In genomic region chr3:14256561-14257342, GRCh38 we compare ENCODE assay signal across 17 cellular contexts.
DNase-seq lines count a peak whose midpoint lies in the region; ATAC-seq, FAIRE-seq and TF ChIP-seq lines count a peak whose summit lies in the region.
"Had no signal": no experiment of that assay in that cellular context is flagged by ENCODE, and none has a peak within 500 bp of the region (broad histone marks: within the 10 kb centered on the region; RNA-seq: fewer than 3 reads in every experiment).

No MANE protein-coding gene starts in this region.

- H3K36me3 ChIP-seq in Loucy (ENCODE audit: insufficient read depth, low read length) = no peaks in the 10 kb centered on the region
- no peaks in the 10 kb centered on the region for H3K36me3 ChIP-seq in K562 (ENCODE audit: control insufficient read depth, insufficient read depth, low read length)
- H3K36me3 ChIP-seq in right lobe of liver = no peaks in the 10 kb centered on the region
- H3K36me3 ChIP-seq: WERI-Rb-1 had no signal

- H3K27me3 ChIP-seq in Loucy (ENCODE audit: insufficient read depth, low read length, poor library complexity, severe bottlenecking) = no peaks in the 10 kb centered on the region
- H3K27me3 ChIP-seq in K562 (ENCODE audit: control insufficient read depth in 2 of 2, insufficient read depth in 2 of 2, low read length in 2 of 2) = no peaks in the 10 kb centered on the region
- no peaks in the 10 kb centered on the region for H3K27me3 ChIP-seq in right lobe of liver

- no peaks in the 10 kb centered on the region for H3K36me3 Mint-ChIP-seq in progenitor cell of endocrine pancreas (ENCODE audit: insufficient read depth)
- H3K36me3 Mint-ChIP-seq: memory B cell had no signal

- H3K4me2 ChIP-seq in Loucy (ENCODE audit: low read depth, low read length, poor library complexity, severe bottlenecking) = no peak overlapping the region
- no peak overlapping the region for H3K4me2 ChIP-seq in K562 (ENCODE audit: insufficient read depth, low read length)

- H3K4me1 Mint-ChIP-seq in progenitor cell of endocrine pancreas (ENCODE audit: low read depth) = peaks cover 8% of the 10 kb centered on the region
- H3K4me1 Mint-ChIP-seq: memory B cell had no signal

- no peaks in the 10 kb centered on the region for H3K9me3 Mint-ChIP-seq in progenitor cell of endocrine pancreas (ENCODE audit: low read depth)
- H3K9me3 Mint-ChIP-seq: memory B cell had no signal

- TF ChIP-seq RAD21 in K562 (CRISPR knock-in tag; conservative IDR thresholded peaks at IDR 0.05 in 1 of 2, IDR thresholded peaks at IDR 0.05 in 1 of 2) = peak in 1 of 2 experiments; percentile 24; a peak in 1 of 4 replicates

- H3K9ac ChIP-seq in Loucy (ENCODE audit: low read depth, low read length, poor library complexity, severe bottlenecking) (no peak overlapping the region), K562 (ENCODE audit: insufficient read depth in 1 of 2, low read depth in 2 of 2, low read length in 2 of 2) (peak overlapping the region in 1 of 2 experiments; percentile 83; a peak in 2 of 4 replicates)
- H3K9ac ChIP-seq: parathyroid adenoma had no signal

- H3K9me2 ChIP-seq in Loucy (replicated peaks; ENCODE audit: low read depth, low read length) = no peaks in the 10 kb centered on the region

- H3K79me2 ChIP-seq in Loucy (ENCODE audit: insufficient read depth, low read length) = no peaks in the 10 kb centered on the region
- peaks cover 6% of the 10 kb centered on the region; the same call in 2 of the 3 replicates for H3K79me2 ChIP-seq in K562 (ENCODE audit: control insufficient read depth, insufficient read depth, low read length)
- H3K79me2 ChIP-seq: parathyroid adenoma had no signal

- FAIRE-seq in K562 (lab: Jason Lieb, UNC) = no peak

- no peaks in the 10 kb centered on the region for H3K4me1 ChIP-seq in Loucy (ENCODE audit: insufficient read depth, low read length, poor library complexity, severe bottlenecking)
- H3K4me1 ChIP-seq in K562 (replicated peaks in 1 of 2; ENCODE audit: control insufficient read depth in 2 of 2, insufficient read depth in 2 of 2, low read length in 2 of 2) = peaks cover 48 to 53% of the 10 kb centered on the region in 2 experiments
- H3K4me1 ChIP-seq in right lobe of liver = peaks cover 0 to 9% (median 4%) of the 10 kb centered on the region in 4 donors
- H3K4me1 ChIP-seq: parathyroid adenoma had no signal

- no peaks in the 10 kb centered on the region for H3F3A ChIP-seq in Loucy (ENCODE audit: low read depth)

- H3K4me3 ChIP-seq in Loucy (ENCODE audit: low read length, poor library complexity, severe bottlenecking) (no peak overlapping the region), K562 (no peak overlapping the region), right lobe of liver (no peak overlapping the region)

- DNase-seq in Caki2 (ENCODE audit: low read depth) (peak; percentile 47), K562 (ENCODE audit: extremely low read depth in 1 of 4, low spot score in 3 of 4) (peak in 2 of 4 experiments; percentile 54 to 62), right lobe of liver (peak in 2 of 3 donors; percentile 45 to 83), progenitor cell of endocrine pancreas (ENCODE audit: low spot score, unreplicated experiment) (no peak), AG08396 (ENCODE audit: low spot score) (no peak), hippocampal formation (lab: John Stamatoyannopoulos, UW) (no peak)
- DNase-seq: activated CD8-positive, alpha-beta memory T cell treated with anti-CD3 and anti-CD28 coated beads, Interleukin-2, amount 50 U/mL, for 4 hours; effector CD4-positive, alpha-beta T cell; glutamatergic neuron; KG1; stimulated activated CD4-positive, alpha-beta T cell treated with anti-CD3 and anti-CD28 coated beads, Interleukin-4, amount 100 ng/mL, for 1 hour; WERI-Rb-1 had no signal

- ATAC-seq in K562 = peak; percentile 55
- ATAC-seq in right lobe of liver = peak; percentile 31 to 80 (median 48)
- ATAC-seq in GM19397 (IDR thresholded peaks at IDR 0.05; ENCODE audit: unreplicated experiment) = no peak

- peaks cover 3% of the 10 kb centered on the region for H3K9me1 ChIP-seq in K562 (ENCODE audit: control insufficient read depth, insufficient read depth, low read length)

- CTCF ChIA-PET in K562 (lab: Yijun Ruan, JAX; ENCODE audit: low intra/inter-chr PET ratio) = no interaction called here

- H4K20me1 ChIP-seq in Loucy (ENCODE audit: insufficient read depth, low read length, poor library complexity, severe bottlenecking) (no peaks in the 10 kb centered on the region), K562 (replicated peaks; ENCODE audit: control insufficient read depth, insufficient read depth, low read length) (no peaks in the 10 kb centered on the region)

- H2AFZ ChIP-seq in Loucy (ENCODE audit: low read length) (no peak overlapping the region), K562 (ENCODE audit: low read depth, low read length) (peak overlapping the region; percentile 47)
- H2AFZ ChIP-seq: parathyroid adenoma had no signal

- H3K27ac ChIP-seq in K562 (ENCODE audit: extremely low read depth, low read depth, low read length) (no peak overlapping the region), right lobe of liver (no peak overlapping the region)
- H3K27ac ChIP-seq: C4-2B, parathyroid adenoma, WERI-Rb-1 had no signal

- H3K4me3 Mint-ChIP-seq in progenitor cell of endocrine pancreas (ENCODE audit: low read depth) = no peak overlapping the region
- H3K4me3 Mint-ChIP-seq: memory B cell had no signal

- BruUV-seq in K562 (replicated peaks; lab: Mats Ljungman, UMichigan) = no TSS peak

- WGBS in K562 (ENCODE audit: insufficient coverage, low coverage, missing lambda C conversion rate) = 41% methylated on average over 9 of the region's 9 CpGs
- WGBS in right lobe of liver (ENCODE audit: insufficient coverage, low coverage, low lambda C conversion rate, missing lambda C conversion rate) = 74% methylated on average over 4 of the region's 9 CpGs

- in situ Hi-C loops in Caki2 (cut with HindIII; ENCODE audit: low pct_unique_long_range_greater_than_20kb, low sequenced_read_pairs) = no loop called here
- in situ Hi-C loops in K562 (cut with MboI) = no loop called here

- peaks cover 6% of the 10 kb centered on the region for H3K27me3 Mint-ChIP-seq in progenitor cell of endocrine pancreas

- TF ChIP-seq CTCF in Loucy (conservative IDR thresholded peaks at IDR 0.05; ENCODE audit: low read length) (0 out of 2 replicates have a peak, but pooled peaks have one; percentile 12), K562 (IDR thresholded peaks at IDR 0.05 in 2 of 3, conservative IDR thresholded peaks at IDR 0.05 in 1 of 3; ENCODE audit: insufficient read depth in 2 of 3, low read depth in 1 of 3, low read length in 3 of 3) (0 out of 6 replicates have a peak, but pooled peaks of 1 of the 3 experiments have one; percentile 12), right lobe of liver (IDR thresholded peaks at IDR 0.05) (peak in 1 of 4 donors; percentile 9), progenitor cell of endocrine pancreas (IDR thresholded peaks at IDR 0.05; ENCODE audit: unreplicated experiment) (no peak)

- H3K27ac Mint-ChIP-seq in progenitor cell of endocrine pancreas = no peak overlapping the region
- H3K27ac Mint-ChIP-seq: memory B cell had no signal

- TF ChIP-seq POLR2A in K562 (conservative IDR thresholded peaks at IDR 0.05) (no peak), right lobe of liver (IDR thresholded peaks at IDR 0.05) (no peak)

- no peak for TF ChIP-seq EP300 in K562 (IDR thresholded peaks at IDR 0.05; ENCODE audit: low read length)

- POLR2A ChIA-PET in K562 (lab: Yijun Ruan, JAX) = interaction anchor here (0.6 to 1.2 kb wide), 9 partner anchors 9 to 338 kb away, joined by 3 read pairs; no protein-coding TSS in a partner anchor

- H3K9me3 ChIP-seq in Loucy (ENCODE audit: insufficient read depth, low read depth, low read length) (no peaks in the 10 kb centered on the region), K562 (replicated peaks; ENCODE audit: control insufficient read depth, insufficient read depth, low read depth, low read length) (no peaks in the 10 kb centered on the region), right lobe of liver (no peaks in the 10 kb centered on the region)

- intact Hi-C loops in K562 (cut with micrococcal nuclease) (loop anchor here (1.0 kb wide), 2 partner anchors 53 to 149 kb away; no protein-coding TSS in a partner anchor), right lobe of liver (cut with DNase I) (no loop called here)

TF ChIP-seq in K562, 482 proteins besides CTCF, POLR2A, EP300 and RAD21 (continues in another document):
- TF ChIP-seq TOE1 (IDR thresholded peaks at IDR 0.05; ENCODE audit: borderline replicate concordance) = peak; percentile 76; the same call in 1 of the 2 replicates
- TF ChIP-seq TOE1 (CRISPR knock-in tag; IDR thresholded peaks at IDR 0.05; ENCODE audit: borderline replicate concordance, low read depth) = no peak
- no peak for TF ChIP-seq TRIM25 (IDR thresholded peaks at IDR 0.05; ENCODE audit: borderline replicate concordance)
- TF ChIP-seq CC2D1A (IDR thresholded peaks at IDR 0.05) = no peak
- TF ChIP-seq, protein P1, sequence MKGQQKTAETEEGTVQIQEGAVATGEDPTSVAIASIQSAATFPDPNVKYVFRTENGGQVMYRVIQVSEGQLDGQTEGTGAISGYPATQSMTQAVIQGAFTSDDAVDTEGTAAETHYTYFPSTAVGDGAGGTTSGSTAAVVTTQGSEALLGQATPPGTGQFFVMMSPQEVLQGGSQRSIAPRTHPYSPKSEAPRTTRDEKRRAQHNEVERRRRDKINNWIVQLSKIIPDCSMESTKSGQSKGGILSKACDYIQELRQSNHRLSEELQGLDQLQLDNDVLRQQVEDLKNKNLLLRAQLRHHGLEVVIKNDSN (CRISPR knock-in tag; IDR thresholded peaks at IDR 0.05) = peak; percentile 49

Comparison
In these comparisons a context has a peak if more than half of its experiments do, and no peak if none do; other contexts are left out.
1. DNase-seq: peak in Caki2 (single experiment) and right lobe of liver (2 of 3); none in progenitor cell of endocrine pancreas (single experiment), AG08396 (single experiment) and hippocampal formation (0 of 2).